In the genomic region with DNA sequence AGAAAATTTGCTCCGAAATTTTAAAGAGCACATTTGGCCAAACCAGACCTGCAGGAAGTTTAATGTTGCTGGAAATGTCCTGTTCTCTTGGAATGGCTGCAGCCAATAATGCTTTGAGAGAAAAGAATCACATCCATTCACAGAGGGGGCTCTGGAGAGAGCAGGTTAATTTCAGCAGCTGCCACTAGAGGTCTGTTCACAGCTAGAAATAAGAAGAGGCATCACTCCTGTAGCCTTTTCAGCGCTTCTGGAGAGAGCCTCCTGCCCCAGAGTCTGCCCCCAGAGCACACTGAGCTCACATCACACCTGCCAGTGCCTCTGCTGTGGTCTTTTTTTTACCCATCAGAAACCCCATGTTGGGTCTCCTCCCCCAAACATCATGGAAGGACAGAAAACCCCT, we compare ENCODE assay signal across 8 cellular contexts.
A peak's percentile ranks its signal among the peaks of the same experiment; 100 is the strongest.
DNase-seq lines count a peak whose midpoint lies in the region; ATAC-seq and TF ChIP-seq lines count a peak whose summit lies in the region.

No MANE protein-coding gene starts in this region.

- H3K27me3 ChIP-seq in Loucy (ENCODE audit: insufficient read depth, low read length, poor library complexity, severe bottlenecking) (no peaks in the 10 kb centered on the region), neural cell (ENCODE audit: insufficient read depth, low read depth, low read length) (no peaks in the 10 kb centered on the region)

- H3K27ac ChIP-seq in neural cell (ENCODE audit: low read length): no peak overlapping the region

- H3K36me3 ChIP-seq in Loucy (ENCODE audit: insufficient read depth, low read length) (no peaks in the 10 kb centered on the region), neural cell (ENCODE audit: insufficient read depth, low read length) (no peaks in the 10 kb centered on the region)

- H2AFZ ChIP-seq in Loucy (ENCODE audit: low read length) (no peak overlapping the region), neural cell (ENCODE audit: low read depth, low read length) (no peak overlapping the region)

- peak; percentile 43 for DNase-seq in COR-L47 (lab: John Stamatoyannopoulos, UW)
- DNase-seq in chondrocyte (ENCODE audit: low spot score): no peak
- DNase-seq in NCI-H1048 (lab: John Stamatoyannopoulos, UW): no peak
- no peak for DNase-seq in ureter (ENCODE audit: low spot score)

- no peaks in the 10 kb centered on the region for H3K36me3 Mint-ChIP-seq in chondrocyte (ENCODE audit: low read depth)

- H3K9me3 ChIP-seq in Loucy (ENCODE audit: insufficient read depth, low read depth, low read length): no peaks in the 10 kb centered on the region
- H3K9me3 ChIP-seq in neural cell (ENCODE audit: low read length): no peaks in the 10 kb centered on the region

- H3K4me3 Mint-ChIP-seq in chondrocyte (ENCODE audit: unreplicated experiment): no peak overlapping the region

- TF ChIP-seq CTCF in Loucy (conservative IDR thresholded peaks at IDR 0.05; ENCODE audit: low read length) (peak; percentile 62), chondrocyte (IDR thresholded peaks at IDR 0.05) (peak; percentile 82), neural cell (IDR thresholded peaks at IDR 0.05; ENCODE audit: poor library complexity, severe bottlenecking) (peak; percentile 60)

- H3K4me1 ChIP-seq in Loucy (ENCODE audit: insufficient read depth, low read length, poor library complexity, severe bottlenecking): no peaks in the 10 kb centered on the region

- H3K9me3 Mint-ChIP-seq in chondrocyte (ENCODE audit: low read depth): no peaks in the 10 kb centered on the region

- H3K4me1 Mint-ChIP-seq in chondrocyte (ENCODE audit: low read depth): no peaks in the 10 kb centered on the region

- no peak for TF ChIP-seq EP300 in neural cell (conservative IDR thresholded peaks at IDR 0.05; ENCODE audit: poor library complexity, severe bottlenecking)

- H3K9ac ChIP-seq in Loucy (ENCODE audit: low read depth, low read length, poor library complexity, severe bottlenecking) (no peak overlapping the region), neural cell (ENCODE audit: low read length) (no peak overlapping the region)

- H3K9me2 ChIP-seq in Loucy (replicated peaks; ENCODE audit: low read depth, low read length) (no peaks in the 10 kb centered on the region), neural cell (ENCODE audit: insufficient read depth, low read length) (no peaks in the 10 kb centered on the region)

- ATAC-seq in GM19351 (IDR thresholded peaks at IDR 0.05; ENCODE audit: unreplicated experiment) (peak; percentile 94), GM21723 (IDR thresholded peaks at IDR 0.05; ENCODE audit: unreplicated experiment) (no peak)

- peak; percentile 31 for TF ChIP-seq RAD21 in neural cell (conservative IDR thresholded peaks at IDR 0.05)

- no peaks in the 10 kb centered on the region for H3F3A ChIP-seq in Loucy (ENCODE audit: low read depth)
- H3F3A ChIP-seq in neural cell (ENCODE audit: insufficient read depth, low read length, poor library complexity, severe bottlenecking): no peaks in the 10 kb centered on the region

- H3K27ac Mint-ChIP-seq in chondrocyte (ENCODE audit: unreplicated experiment): no peak overlapping the region

- H4K20me1 ChIP-seq in Loucy (ENCODE audit: insufficient read depth, low read length, poor library complexity, severe bottlenecking) (no peaks in the 10 kb centered on the region), neural cell (ENCODE audit: insufficient read depth) (no peaks in the 10 kb centered on the region)

- H3K27me3 Mint-ChIP-seq in chondrocyte (ENCODE audit: low read depth): peaks cover 4% of the 10 kb centered on the region

- no peak overlapping the region for H3K4me3 ChIP-seq in Loucy (ENCODE audit: low read length, poor library complexity, severe bottlenecking)
- H3K4me3 ChIP-seq in neural cell (ENCODE audit: low read length): no peak overlapping the region

- H3K79me2 ChIP-seq in Loucy (ENCODE audit: insufficient read depth, low read length) (no peaks in the 10 kb centered on the region), neural cell (replicated peaks; ENCODE audit: insufficient read depth, low read length) (no peaks in the 10 kb centered on the region)

- H3K4me2 ChIP-seq in Loucy (ENCODE audit: low read depth, low read length, poor library complexity, severe bottlenecking) (no peak overlapping the region), neural cell (ENCODE audit: low read length) (no peak overlapping the region)

TF ChIP-seq in neural cell, 6 proteins besides CTCF, POLR2A, EP300 and RAD21:
- TF ChIP-seq SMC3 (conservative IDR thresholded peaks at IDR 0.05; ENCODE audit: poor library complexity): peak; percentile 36
- no peak for TF ChIP-seq EZH2 (IDR thresholded peaks at IDR 0.05; ENCODE audit: borderline replicate concordance, insufficient read depth, low read length, poor library complexity, severe bottlenecking)
